In the genomic region with DNA sequence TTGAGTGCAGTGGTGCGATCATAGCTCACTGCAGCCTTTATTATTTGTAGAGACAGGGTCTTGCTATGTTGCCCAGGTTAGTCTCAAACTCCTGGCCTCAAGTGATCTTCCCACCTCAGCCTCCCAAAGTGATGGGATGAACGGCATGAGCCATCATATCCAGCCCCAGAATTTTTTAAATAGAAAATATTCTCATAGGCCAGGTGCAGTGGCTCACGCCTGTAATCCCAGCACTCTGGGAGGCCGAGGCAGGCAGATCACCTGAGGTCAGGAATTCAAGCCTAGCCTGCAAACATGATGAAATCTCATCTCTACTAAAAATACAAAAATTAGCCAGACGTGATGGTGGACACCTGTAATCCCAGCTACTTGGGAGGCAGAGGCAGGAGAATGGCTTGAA, we compare ENCODE assay signal across 8 cellular contexts. TPM values are rescaled to one million over a fixed set of nuclear protein-coding genes. Genes with fewer than 3 reads are reported as not detected.
DNase-seq lines count a peak whose midpoint lies in the region; ATAC-seq, FAIRE-seq and TF ChIP-seq lines count a peak whose summit lies in the region.
"Not testable (repeated sequence)": the region's sequence is repeated elsewhere in the genome, so short reads cannot be mapped to it uniquely, and the experiment has no call there.

No MANE protein-coding gene starts in this region.

- not testable (repeated sequence) for FAIRE-seq in K562 (lab: Jason Lieb, UNC)

- H3K9me3 Mint-ChIP-seq in CD4-positive, alpha-beta T cell; IgD-negative memory B cell; WTC11; activated T-helper 17 cell treated with anti-CD3 and anti-CD28 coated beads, Interleukin-2, amount 50 U/mL, for 72 hours; memory B cell; stimulated activated naive B cell treated with anti-CD40 and anti-IgM and Interleukin-4, amounts not matched to agents 10 μg/mL and 1 μg/mL and 100 μg/mL, for 72 hours: not testable (repeated sequence)

- H3K14ac ChIP-seq in trophoblast cell (ENCODE audit: low read length): not testable (repeated sequence)

- not testable (repeated sequence) for H4K20me1 ChIP-seq in K562 (replicated peaks; ENCODE audit: control insufficient read depth, insufficient read depth, low read length)

- TF ChIP-seq POLR2A in K562 (conservative IDR thresholded peaks at IDR 0.05): not testable (repeated sequence)

- H4K12ac ChIP-seq in trophoblast cell (ENCODE audit: low read depth, low read length): not testable (repeated sequence)

- H3K4me1 Mint-ChIP-seq in CD4-positive, alpha-beta T cell (ENCODE audit: low read depth): peaks cover 73% of the 10 kb centered on the region
- peaks cover 24 to 40% (median 34%) of the 10 kb centered on the region in 3 donors for H3K4me1 Mint-ChIP-seq in IgD-negative memory B cell
- not testable (repeated sequence) for H3K4me1 Mint-ChIP-seq in WTC11
- peaks cover 15% of the 10 kb centered on the region for H3K4me1 Mint-ChIP-seq in activated T-helper 17 cell treated with anti-CD3 and anti-CD28 coated beads, Interleukin-2, amount 50 U/mL, for 72 hours
- H3K4me1 Mint-ChIP-seq in memory B cell: peaks cover 12% of the 10 kb centered on the region
- H3K4me1 Mint-ChIP-seq in stimulated activated naive B cell treated with anti-CD40 and anti-IgM and Interleukin-4, amounts not matched to agents 10 μg/mL and 1 μg/mL and 100 μg/mL, for 72 hours: peaks cover 13 to 38% of the 10 kb centered on the region in 2 donors

- not testable (repeated sequence) for TF ChIP-seq EP300 in K562 (IDR thresholded peaks at IDR 0.05; ENCODE audit: low read length)

- TF ChIP-seq CTCF in CD4-positive, alpha-beta T cell (IDR thresholded peaks at IDR 0.05); WTC11 (IDR thresholded peaks at IDR 0.05); K562 (IDR thresholded peaks at IDR 0.05 in 2 of 3, conservative IDR thresholded peaks at IDR 0.05 in 1 of 3; ENCODE audit: insufficient read depth in 2 of 3, low read depth in 1 of 3, low read length in 3 of 3): not testable (repeated sequence)

- H3K27me3 Mint-ChIP-seq in CD4-positive, alpha-beta T cell; IgD-negative memory B cell; WTC11 (ENCODE audit: low read depth); activated T-helper 17 cell treated with anti-CD3 and anti-CD28 coated beads, Interleukin-2, amount 50 U/mL, for 72 hours; memory B cell; stimulated activated naive B cell treated with anti-CD40 and anti-IgM and Interleukin-4, amounts not matched to agents 10 μg/mL and 1 μg/mL and 100 μg/mL, for 72 hours: not testable (repeated sequence)

- not testable (repeated sequence) for H3K9me3 ChIP-seq in CD4-positive, alpha-beta T cell (ENCODE audit: control insufficient read depth, low read length); K562 (replicated peaks; ENCODE audit: control insufficient read depth, insufficient read depth, low read depth, low read length); trophoblast cell (ENCODE audit: insufficient read depth, low read depth, low read length)

- TF ChIP-seq RAD21 in K562 (CRISPR knock-in tag; conservative IDR thresholded peaks at IDR 0.05 in 1 of 2, IDR thresholded peaks at IDR 0.05 in 1 of 2): not testable (repeated sequence)

- DNase-seq in CD4-positive, alpha-beta T cell; WTC11 (ENCODE audit: low spot score); K562 (ENCODE audit: extremely low read depth in 1 of 4, low spot score in 3 of 4); memory B cell (ENCODE audit: low spot score in 2 of 2); stimulated activated naive B cell treated with anti-CD40 and anti-IgM and Interleukin-4, amounts not matched to agents 10 μg/mL and 1 μg/mL and 100 μg/mL, for 72 hours: not testable (repeated sequence)
- DNase-seq in trophoblast cell: peak; percentile 10 to 27

- not testable (repeated sequence) for H3K4me1 ChIP-seq in K562 (replicated peaks in 1 of 2; ENCODE audit: control insufficient read depth in 2 of 2, insufficient read depth in 2 of 2, low read length in 2 of 2); trophoblast cell (ENCODE audit: control insufficient read depth in 1 of 2, insufficient read depth in 2 of 2, low read length in 2 of 2)

- peaks cover 89% of the 10 kb centered on the region for H3K36me3 Mint-ChIP-seq in CD4-positive, alpha-beta T cell (ENCODE audit: low read depth)
- not testable (repeated sequence) for H3K36me3 Mint-ChIP-seq in IgD-negative memory B cell
- peaks cover 53% of the 10 kb centered on the region for H3K36me3 Mint-ChIP-seq in WTC11
- H3K36me3 Mint-ChIP-seq in activated T-helper 17 cell treated with anti-CD3 and anti-CD28 coated beads, Interleukin-2, amount 50 U/mL, for 72 hours (ENCODE audit: low read depth): peaks cover 100% of the 10 kb centered on the region
- H3K36me3 Mint-ChIP-seq in memory B cell: peaks cover 16% of the 10 kb centered on the region
- H3K36me3 Mint-ChIP-seq in stimulated activated naive B cell treated with anti-CD40 and anti-IgM and Interleukin-4, amounts not matched to agents 10 μg/mL and 1 μg/mL and 100 μg/mL, for 72 hours: peaks cover 14 to 32% of the 10 kb centered on the region in 2 donors

- not testable (repeated sequence) for H3K4me3 ChIP-seq in K562; trophoblast cell (ENCODE audit: low read depth, low read length)

- BruUV-seq in K562 (replicated peaks; lab: Mats Ljungman, UMichigan): not testable (repeated sequence)

- H3K4ac ChIP-seq in trophoblast cell (ENCODE audit: low read depth, low read length): peak overlapping the region; percentile 69

- H2AFZ ChIP-seq in K562 (ENCODE audit: low read depth, low read length); trophoblast cell (ENCODE audit: insufficient read depth, low read length, poor library complexity): not testable (repeated sequence)

- H3K4me2 ChIP-seq in K562 (ENCODE audit: insufficient read depth, low read length); trophoblast cell (ENCODE audit: low read length): not testable (repeated sequence)

- not testable (repeated sequence) for H3K23ac ChIP-seq in trophoblast cell (ENCODE audit: low read length)

- peak overlapping the region; percentile 72 for H3K27ac Mint-ChIP-seq in CD4-positive, alpha-beta T cell
- peak overlapping the region in 2 of 3 donors; percentile 48 to 90 for H3K27ac Mint-ChIP-seq in IgD-negative memory B cell
- not testable (repeated sequence) for H3K27ac Mint-ChIP-seq in WTC11; activated T-helper 17 cell treated with anti-CD3 and anti-CD28 coated beads, Interleukin-2, amount 50 U/mL, for 72 hours; memory B cell
- peak overlapping the region; percentile 25 for H3K27ac Mint-ChIP-seq in stimulated activated naive B cell treated with anti-CD40 and anti-IgM and Interleukin-4, amounts not matched to agents 10 μg/mL and 1 μg/mL and 100 μg/mL, for 72 hours

- peaks cover 84% of the 10 kb centered on the region for H3K36me3 ChIP-seq in K562 (ENCODE audit: control insufficient read depth, insufficient read depth, low read length)
- peaks cover 42 to 46% of the 10 kb centered on the region in 2 experiments for H3K36me3 ChIP-seq in trophoblast cell (ENCODE audit: control insufficient read depth in 1 of 2, insufficient read depth in 2 of 2, low read length in 2 of 2)

- H3K9ac ChIP-seq in K562 (ENCODE audit: insufficient read depth in 1 of 2, low read depth in 2 of 2, low read length in 2 of 2); trophoblast cell (ENCODE audit: low read length): not testable (repeated sequence)

- H4K8ac ChIP-seq in trophoblast cell (ENCODE audit: low read depth, low read length): not testable (repeated sequence)

- not testable (repeated sequence) for ATAC-seq in CD4-positive, alpha-beta T cell (ENCODE audit: poor library complexity); WTC11; activated T-helper 17 cell treated with anti-CD3 and anti-CD28 coated beads, Interleukin-2, amount 50 U/mL, for 72 hours (replicated peaks); K562; memory B cell (ENCODE audit: low read depth); stimulated activated naive B cell treated with anti-CD40 and anti-IgM and Interleukin-4, amounts not matched to agents 10 μg/mL and 1 μg/mL and 100 μg/mL, for 72 hours (replicated peaks)

- 91% methylated on average over 5 of the region's 5 CpGs for WGBS in K562 (ENCODE audit: insufficient coverage, low coverage, missing lambda C conversion rate)
- WGBS in trophoblast cell (ENCODE audit: extremely low coverage, insufficient coverage, insufficient read length): no CpG with 5 or more reads among the region's 5 CpGs

- intact Hi-C loops in CD4-positive, alpha-beta T cell (cut with DNase I, micrococcal nuclease): loop anchor here in 1 of 2 experiments (2.0 kb wide), 1 partner anchor 15 kb away; no protein-coding TSS in a partner anchor
- intact Hi-C loops in K562 (cut with micrococcal nuclease): not testable (repeated sequence)

- H3K27ac ChIP-seq in CD4-positive, alpha-beta T cell (ENCODE audit: low read depth, low read length); K562 (ENCODE audit: extremely low read depth, low read depth, low read length); trophoblast cell (ENCODE audit: low read depth, low read length): not testable (repeated sequence)

- H3K4me3 Mint-ChIP-seq in CD4-positive, alpha-beta T cell: peak overlapping the region; percentile 70
- peak overlapping the region in 1 of 4 donors; percentile 5 for H3K4me3 Mint-ChIP-seq in IgD-negative memory B cell
- not testable (repeated sequence) for H3K4me3 Mint-ChIP-seq in WTC11; stimulated activated naive B cell treated with anti-CD40 and anti-IgM and Interleukin-4, amounts not matched to agents 10 μg/mL and 1 μg/mL and 100 μg/mL, for 72 hours
- H3K4me3 Mint-ChIP-seq in activated T-helper 17 cell treated with anti-CD3 and anti-CD28 coated beads, Interleukin-2, amount 50 U/mL, for 72 hours: peak overlapping the region; percentile 53
- peak overlapping the region; percentile 21 for H3K4me3 Mint-ChIP-seq in memory B cell

- not testable (repeated sequence) for H2AK5ac ChIP-seq in trophoblast cell (ENCODE audit: low read length)

- H3K79me2 ChIP-seq in K562 (ENCODE audit: control insufficient read depth, insufficient read depth, low read length) (peaks cover 96% of the 10 kb centered on the region), trophoblast cell (ENCODE audit: control insufficient read depth, insufficient read depth, low read length, poor library complexity) (peaks cover 16% of the 10 kb centered on the region)

- not testable (repeated sequence) for H2BK5ac ChIP-seq in trophoblast cell (ENCODE audit: low read depth, low read length, poor library complexity)

- H3K79me1 ChIP-seq in trophoblast cell (ENCODE audit: low read length): not testable (repeated sequence)

- not testable (repeated sequence) for H3K9me1 ChIP-seq in K562 (ENCODE audit: control insufficient read depth, insufficient read depth, low read length)

- not testable (repeated sequence) for H2BK120ac ChIP-seq in trophoblast cell (ENCODE audit: insufficient read depth, low read length, poor library complexity)

- not testable (repeated sequence) for H3K18ac ChIP-seq in trophoblast cell (ENCODE audit: low read length)

- in situ Hi-C loops in K562 (cut with MboI): not testable (repeated sequence)

- H2BK12ac ChIP-seq in trophoblast cell (ENCODE audit: low read length): not testable (repeated sequence)

- H3K27me3 ChIP-seq in CD4-positive, alpha-beta T cell (ENCODE audit: control insufficient read depth, insufficient read depth, low read length); K562 (ENCODE audit: control insufficient read depth in 2 of 2, insufficient read depth in 2 of 2, low read length in 2 of 2); trophoblast cell (ENCODE audit: insufficient read depth, low read length): not testable (repeated sequence)

- CTCF ChIA-PET in CD4-positive, alpha-beta T cell (lab: Charles Lee); WTC11 (lab: Charles Lee); K562 (lab: Yijun Ruan, JAX; ENCODE audit: low intra/inter-chr PET ratio): not testable (repeated sequence)

- not testable (repeated sequence) for H4K91ac ChIP-seq in trophoblast cell (ENCODE audit: low read depth, low read length)

- POLR2A ChIA-PET in CD4-positive, alpha-beta T cell (lab: Charles Lee): interaction anchor here (0.6 to 1.4 kb wide), 3 partner anchors 9 to 17 kb away, joined by 3 to 7 read pairs (median 3); no protein-coding TSS in a partner anchor
- POLR2A ChIA-PET in WTC11 (lab: Charles Lee): not testable (repeated sequence)
- POLR2A ChIA-PET in K562 (lab: Yijun Ruan, JAX): interaction anchor here (1.4 kb wide), 2 partner anchors 10 to 16 kb away, joined by 3 to 4 read pairs; no protein-coding TSS in a partner anchor

RNA-seq across cellular contexts. Expression of a gene that starts 7.6 kb away (rescaled TPM):
- 100 to 1,000 TPM; 341 to 355 TPM for total RNA-seq in CD4-positive, alpha-beta T cell
- polyA plus RNA-seq in IgD-negative memory B cell (81.9 TPM), K562 (2011; rRNA removed) (55.3 and 65.6 TPM in 2 replicates), K562 (2014; fragmentation: Illumina TruSeq; extraction: Trizol) (54.3 and 58.2 TPM in 2 replicates), K562 (2014; fragmentation: Nextera tagmentation; extraction: Ambion mirVana) (10 to 100 TPM in 1 of 2 experiments, 1 to 10 TPM in 1; 10.0 to 15.5 TPM), K562 (2014; rRNA removed) (24.6 and 27.4 TPM in 2 replicates)
- total RNA-seq in WTC11 (2021) (151 to 167 TPM (median 166 TPM) in 3 replicates), K562 (2014; rRNA removed) (37.5 and 37.7 TPM in 2 replicates), K562 (2014; rRNA removed; fragmentation: Illumina TruSeq; extraction: Trizol) (76.6 and 85.4 TPM in 2 replicates), K562 (2015; rRNA removed; fragmentation: Illumina TruSeq; extraction: Trizol) (56.8 and 62.6 TPM in 2 replicates), K562 (2021) (87.9 and 102 TPM in 2 replicates)
- 100 to 1,000 TPM; 149 to 209 TPM for total RNA-seq in activated T-helper 17 cell treated with anti-CD3 and anti-CD28 coated beads, Interleukin-2, amount 50 U/mL, for 72 hours
- total RNA-seq in K562 (2011; cell fraction: chromatin; rRNA removed; ENCODE audit: low replicate concordance): 109 and 203 TPM in 2 replicates
- total RNA-seq in K562 (2011; cell fraction: nucleolus; rRNA removed): 59.6 and 63.2 TPM in 2 replicates
- total RNA-seq in K562 (2011; cell fraction: nucleoplasm; rRNA removed): 92.8 and 138 TPM in 2 replicates
- 12.6 and 25.4 TPM in 2 replicates for polyA plus RNA-seq in K562 (2011; cell fraction: cytosol; rRNA removed)
- 16.3 and 23.1 TPM in 2 replicates for polyA plus RNA-seq in K562 (2011; cell fraction: nucleus; rRNA removed)
- 25.0 and 35.6 TPM in 2 replicates for polyA plus RNA-seq in K562 (2012)
- 261 and 264 TPM in 2 replicates for polyA minus RNA-seq in K562 (2011; rRNA and poly(A)+ RNA removed)
- polyA minus RNA-seq in K562 (2011; cell fraction: cytosol; rRNA and poly(A)+ RNA removed): 49.8 and 75.0 TPM in 2 replicates
- 30.6 and 61.4 TPM in 2 replicates for polyA minus RNA-seq in K562 (2011; cell fraction: nucleus; rRNA and poly(A)+ RNA removed)
- polyA plus RNA-seq in trophoblast cell (2013): 102 and 104 TPM in 2 replicates
